8 cellular contexts compared by ENCODE assay signal in the genomic region with DNA sequence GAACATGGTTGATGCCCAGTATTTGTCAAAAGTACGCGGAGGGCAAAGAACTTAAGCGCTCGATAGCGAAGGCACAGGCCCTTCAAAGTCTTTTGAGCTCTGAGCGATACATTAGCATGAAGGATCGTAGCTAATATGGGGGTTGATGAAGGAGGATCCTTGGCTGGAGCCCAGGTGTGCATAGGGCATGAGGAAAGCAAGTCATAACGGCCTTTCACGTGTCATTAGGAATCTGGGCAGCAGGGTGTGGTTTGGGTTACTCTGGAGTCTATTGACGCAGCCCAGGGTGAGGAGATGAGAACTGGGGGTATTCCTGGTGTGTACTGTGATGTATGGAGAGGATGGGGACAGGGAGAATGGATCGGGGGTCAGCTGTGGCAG.
DNase-seq lines count a peak whose midpoint lies in the region; ATAC-seq and TF ChIP-seq lines count a peak whose summit lies in the region.

No MANE protein-coding gene starts in this region.

- H3K9me3 ChIP-seq in iPS DF 6.9 (ENCODE audit: control insufficient read depth, insufficient read depth, low read length) = no peaks in the 10 kb centered on the region

- DNase-seq in AG08395 (ENCODE audit: low spot score) = peak; percentile 27
- DNase-seq in NAMALWA (ENCODE audit: low spot score) = peak; percentile 37
- DNase-seq in amniotic epithelial cell (ENCODE audit: low read depth) = peak; percentile 48
- no peak for DNase-seq in iPS DF 6.9 (ENCODE audit: low read depth, low spot score)
- no peak for DNase-seq in skeletal muscle cell (ENCODE audit: low read depth)
- no peak for DNase-seq in NOMO-1 treated with dmso at 0.1 percent for 144 hours (lab: John Stamatoyannopoulos, UW; ENCODE audit: unreplicated experiment)
- no peak for DNase-seq in SKM-1 (lab: John Stamatoyannopoulos, UW; ENCODE audit: unreplicated experiment)

- no peak overlapping the region for H3K27ac ChIP-seq in iPS DF 6.9 (ENCODE audit: low read length)

- H3K4me3 ChIP-seq in iPS DF 6.9 (ENCODE audit: low read length) = peak overlapping the region; percentile 65; the same call in 1 of the 2 replicates
- H3K4me3 ChIP-seq in skeletal muscle cell (ENCODE audit: low read depth, low read length) = peak overlapping the region; percentile 82

- H3K27me3 ChIP-seq in iPS DF 6.9 (ENCODE audit: control insufficient read depth, insufficient read depth, low read length) = no peaks in the 10 kb centered on the region

- H3K36me3 ChIP-seq in iPS DF 6.9 (ENCODE audit: control insufficient read depth, insufficient read depth, low read length) = no peaks in the 10 kb centered on the region

- 0 out of 2 replicates have a peak, but pooled peaks cover 2% of the 10 kb centered on the region for H3K4me1 ChIP-seq in iPS DF 6.9 (ENCODE audit: control insufficient read depth, insufficient read depth, low read length)

- no peak for TF ChIP-seq POLR2A in GM18505 (IDR thresholded peaks at IDR 0.05; ENCODE audit: borderline replicate concordance, extremely low read depth, insufficient read depth, insufficient read length)

- ATAC-seq in GM18505 (IDR thresholded peaks at IDR 0.05; ENCODE audit: unreplicated experiment) = peak; percentile 10

- no CpG with 5 or more reads among the region's 11 CpGs for WGBS in iPS DF 6.9 (ENCODE audit: insufficient coverage, insufficient read length)

Comparison
In these comparisons a context has a peak if more than half of its experiments do, and no peak if none do; other contexts are left out.
1. DNase-seq: peak in AG08395 (single experiment), NAMALWA (single experiment) and amniotic epithelial cell (single experiment); none in iPS DF 6.9 (single experiment), skeletal muscle cell (single experiment), NOMO-1 treated with dmso at 0.1 percent for 144 hours (single experiment) and SKM-1 (single experiment).